In the genomic region with DNA sequence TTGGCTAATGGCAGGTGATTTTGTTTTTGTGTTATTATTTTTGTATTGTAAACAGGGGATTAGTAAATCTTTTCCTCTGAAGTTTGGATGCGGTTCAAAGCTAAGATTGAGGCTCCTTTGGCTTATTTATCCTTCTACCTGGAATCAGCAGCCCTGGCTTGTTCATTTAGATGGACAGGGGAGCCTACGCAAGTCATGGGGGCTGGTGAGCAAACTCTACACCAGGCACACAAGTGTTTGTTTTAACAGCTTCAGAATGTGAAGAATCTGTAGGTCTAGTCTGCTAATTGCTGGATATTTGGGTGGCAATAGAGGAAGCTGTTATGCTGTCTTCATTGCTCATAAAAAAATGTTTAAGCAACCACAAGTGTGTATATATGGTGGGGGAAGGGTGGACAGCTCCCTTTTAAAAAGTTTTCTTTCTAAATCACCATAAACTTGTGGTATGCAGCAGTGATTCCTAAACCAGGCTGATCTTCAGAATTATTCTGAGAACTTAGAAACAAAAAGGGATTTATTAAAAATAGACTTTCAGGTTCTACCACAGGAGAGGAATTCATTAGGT, we compare ENCODE assay signal across 15 cellular contexts. TPM values are rescaled to one million over a fixed set of nuclear protein-coding genes. Genes with fewer than 3 reads are reported as not detected.
A peak's percentile ranks its signal among the peaks of the same experiment; 100 is the strongest.
DNase-seq lines count a peak whose midpoint lies in the region; ATAC-seq and TF ChIP-seq lines count a peak whose summit lies in the region.
"Had no signal": no experiment of that assay in that cellular context is flagged by ENCODE, and none has a peak within 500 bp of the region (broad histone marks: within the 10 kb centered on the region; RNA-seq: fewer than 3 reads in every experiment).

No MANE protein-coding gene starts in this region.

- intact Hi-C loops in spleen (cut with DNase I; ENCODE audit: low total_unique reads) = no loop called here

- H3K9me3 Mint-ChIP-seq in glutamatergic neuron (ENCODE audit: unreplicated experiment) = peaks cover 5% of the 10 kb centered on the region

- DNase-seq in NCI-H2029 treated with DMSO at 0.1 percent for 48 hours (lab: John Stamatoyannopoulos, UW) (peak; percentile 14), NCI-H2029 (lab: John Stamatoyannopoulos, UW) (no peak), glutamatergic neuron (no peak), spleen (no peak), HuH-7.5 (ENCODE audit: low spot score) (no peak), suprapubic skin (ENCODE audit: low spot score in 2 of 2) (no peak)
- DNase-seq: 8988T, activated T-cell treated with anti-CD3 and anti-CD28 coated beads for 4 hours, erythroblast, hypothalamus, NCI-H1105 treated with DMSO at 0.1 percent for 48 hours had no signal

- H3K4me1 ChIP-seq in spleen = peaks cover 0 to 15% (median 7%) of the 10 kb centered on the region in 6 donors
- peaks cover 78% of the 10 kb centered on the region for H3K4me1 ChIP-seq in suprapubic skin

- H3K36me3 ChIP-seq in spleen = no peaks in the 10 kb centered on the region
- H3K36me3 ChIP-seq in suprapubic skin = no peaks in the 10 kb centered on the region
- H3K36me3 ChIP-seq: neutrophil had no signal

- TF ChIP-seq CTCF in glutamatergic neuron (IDR thresholded peaks at IDR 0.05; ENCODE audit: partially characterized antibody, unreplicated experiment) (no peak), spleen (IDR thresholded peaks at IDR 0.05 in 8 of 11, conservative IDR thresholded peaks at IDR 0.05 in 3 of 11) (no peak), suprapubic skin (IDR thresholded peaks at IDR 0.05) (no peak)

- peak overlapping the region; percentile 43 for H3K27ac Mint-ChIP-seq in glutamatergic neuron (ENCODE audit: unreplicated experiment)
- H3K27ac Mint-ChIP-seq: activated naive CD8-positive, alpha-beta T cell had no signal

- no peak for TF ChIP-seq EP300 in suprapubic skin (IDR thresholded peaks at IDR 0.05)

- ATAC-seq in SK-N-SH treated with all-trans-retinoic acid at 6 μM for 48 hours (no peak), HG03565 (IDR thresholded peaks at IDR 0.05; ENCODE audit: unreplicated experiment) (no peak)

- no peaks in the 10 kb centered on the region for H3K36me3 Mint-ChIP-seq in glutamatergic neuron (ENCODE audit: unreplicated experiment)
- H3K36me3 Mint-ChIP-seq: activated naive CD8-positive, alpha-beta T cell had no signal

- H3K27ac ChIP-seq in spleen (peak overlapping the region in 7 of 8 donors; percentile 51 to 65 (median 56)), suprapubic skin (no peak overlapping the region)
- H3K27ac ChIP-seq: neutrophil had no signal

- no peak overlapping the region for H3K4me3 Mint-ChIP-seq in glutamatergic neuron (ENCODE audit: unreplicated experiment)
- H3K4me3 Mint-ChIP-seq: activated naive CD8-positive, alpha-beta T cell had no signal

- H3K4me3 ChIP-seq in spleen (no peak overlapping the region), suprapubic skin (no peak overlapping the region)

- peaks cover 4% of the 10 kb centered on the region for H3K27me3 Mint-ChIP-seq in glutamatergic neuron (ENCODE audit: unreplicated experiment)
- H3K27me3 Mint-ChIP-seq: activated naive CD8-positive, alpha-beta T cell had no signal

- WGBS in spleen, 5 donors = 75 to 98% (median 90%) methylated on average over 2 of the region's 2 CpGs
- 89% methylated on average over 2 of the region's 2 CpGs for WGBS in suprapubic skin

- H3K9me3 ChIP-seq in spleen = no peaks in the 10 kb centered on the region
- H3K9me3 ChIP-seq in suprapubic skin = no peaks in the 10 kb centered on the region
- H3K9me3 ChIP-seq: neutrophil had no signal

- H3K27me3 ChIP-seq in spleen (replicated peaks in 1 of 7) (no peaks in the 10 kb centered on the region), suprapubic skin (no peaks in the 10 kb centered on the region)
- H3K27me3 ChIP-seq: neutrophil had no signal

- H3K4me1 Mint-ChIP-seq in glutamatergic neuron (ENCODE audit: low read depth, unreplicated experiment) = peaks cover 55% of the 10 kb centered on the region

- TF ChIP-seq POLR2A in spleen (IDR thresholded peaks at IDR 0.05) (no peak), suprapubic skin (IDR thresholded peaks at IDR 0.05) (no peak)

TF ChIP-seq in SK-N-SH treated with all-trans-retinoic acid at 6 μM for 48 hours, 23 proteins besides CTCF, POLR2A, EP300 and RAD21:
- TF ChIP-seq ZNF8 (CRISPR knock-in tag; IDR thresholded peaks at IDR 0.05) (peak; percentile 70), GLIS3 (CRISPR knock-in tag; IDR thresholded peaks at IDR 0.05) (no peak), TOX (CRISPR knock-in tag; IDR thresholded peaks at IDR 0.05; ENCODE audit: borderline replicate concordance) (no peak), ISL1 (CRISPR knock-in tag; IDR thresholded peaks at IDR 0.05) (no peak), BACH2 (CRISPR knock-in tag; IDR thresholded peaks at IDR 0.05; ENCODE audit: borderline replicate concordance) (no peak)
- TF ChIP-seq, protein P1, sequence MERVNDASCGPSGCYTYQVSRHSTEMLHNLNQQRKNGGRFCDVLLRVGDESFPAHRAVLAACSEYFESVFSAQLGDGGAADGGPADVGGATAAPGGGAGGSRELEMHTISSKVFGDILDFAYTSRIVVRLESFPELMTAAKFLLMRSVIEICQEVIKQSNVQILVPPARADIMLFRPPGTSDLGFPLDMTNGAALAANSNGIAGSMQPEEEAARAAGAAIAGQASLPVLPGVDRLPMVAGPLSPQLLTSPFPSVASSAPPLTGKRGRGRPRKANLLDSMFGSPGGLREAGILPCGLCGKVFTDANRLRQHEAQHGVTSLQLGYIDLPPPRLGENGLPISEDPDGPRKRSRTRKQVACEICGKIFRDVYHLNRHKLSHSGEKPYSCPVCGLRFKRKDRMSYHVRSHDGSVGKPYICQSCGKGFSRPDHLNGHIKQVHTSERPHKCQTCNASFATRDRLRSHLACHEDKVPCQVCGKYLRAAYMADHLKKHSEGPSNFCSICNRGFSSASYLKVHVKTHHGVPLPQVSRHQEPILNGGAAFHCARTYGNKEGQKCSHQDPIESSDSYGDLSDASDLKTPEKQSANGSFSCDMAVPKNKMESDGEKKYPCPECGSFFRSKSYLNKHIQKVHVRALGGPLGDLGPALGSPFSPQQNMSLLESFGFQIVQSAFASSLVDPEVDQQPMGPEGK (CRISPR knock-in tag; IDR thresholded peaks at IDR 0.05; ENCODE audit: borderline replicate concordance) = no peak

RNA-seq across cellular contexts. Expression of gene ZNF462, which starts 20.7 kb away (rescaled TPM):
- total RNA-seq in glutamatergic neuron (ENCODE audit: unreplicated experiment) (259 TPM), spleen (10 to 100 TPM; 18.6 to 38.9 (median 22.9) TPM), suprapubic skin (10 to 100 TPM; 16.4 to 35.2 (median 29.7) TPM)
- polyA plus RNA-seq in spleen = 1 to 10 TPM in 1 of 3 donors, under 1 TPM in 2; 0.36 to 1.4 (median 0.70) TPM
